Comparison of ENCODE assay signal across 17 cellular contexts in genomic region chr9:114445616-114446015, GRCh38. TPM values are rescaled to one million over a fixed set of nuclear protein-coding genes. Genes with fewer than 3 reads are reported as not detected.
A peak's percentile ranks its signal among the peaks of the same experiment; 100 is the strongest.
DNase-seq lines count a peak whose midpoint lies in the region; TF ChIP-seq lines count a peak whose summit lies in the region.
"Had no signal": no experiment of that assay in that cellular context is flagged by ENCODE, and none has a peak within 500 bp of the region (broad histone marks: within the 10 kb centered on the region; RNA-seq: fewer than 3 reads in every experiment).

No MANE protein-coding gene starts in this region.

- peaks cover 17% of the 10 kb centered on the region for H3K4me1 Mint-ChIP-seq in MCF 10A (ENCODE audit: insufficient read depth, unreplicated experiment)

- in situ Hi-C loops in mammary epithelial cell (cut with MboI; ENCODE audit: low sequenced_read_pairs in 2 of 2) = no loop called here

- 98% methylated on average over 5 of the region's 5 CpGs for WGBS in mammary epithelial cell (ENCODE audit: low coverage, missing lambda C conversion rate)

- TF ChIP-seq CTCF in MCF 10A (IDR thresholded peaks at IDR 0.05; ENCODE audit: unreplicated experiment) (no peak), mammary epithelial cell (conservative IDR thresholded peaks at IDR 0.05 in 1 of 2, IDR thresholded peaks at IDR 0.05 in 1 of 2; ENCODE audit: extremely low read depth in 1 of 2, insufficient read depth in 1 of 2, low read depth in 1 of 2, low read length in 2 of 2) (no peak), osteoblast (IDR thresholded peaks at IDR 0.05; ENCODE audit: extremely low read depth, low read depth, low read length) (no peak), right atrium auricular region (IDR thresholded peaks at IDR 0.05) (no peak), tibial artery (IDR thresholded peaks at IDR 0.05) (no peak)

- H3K36me3 ChIP-seq in mammary epithelial cell (ENCODE audit: insufficient read depth, low read length) = no peaks in the 10 kb centered on the region
- no peaks in the 10 kb centered on the region for H3K36me3 ChIP-seq in osteoblast (ENCODE audit: insufficient read depth, low read length)
- H3K36me3 ChIP-seq in right atrium auricular region = no peaks in the 10 kb centered on the region
- H3K36me3 ChIP-seq in tibial artery = no peaks in the 10 kb centered on the region
- H3K36me3 ChIP-seq: BLaER1 had no signal

- BruUV-seq in MCF 10A (replicated peaks; lab: Mats Ljungman, UMichigan) (no TSS peak), mammary epithelial cell (replicated peaks; lab: Mats Ljungman, UMichigan) (no TSS peak)

- no peak overlapping the region for H3K9ac ChIP-seq in mammary epithelial cell (ENCODE audit: insufficient read depth, low read length)
- H3K9ac ChIP-seq: BLaER1, KMS-11 had no signal

- no peaks in the 10 kb centered on the region for H3K79me2 ChIP-seq in mammary epithelial cell (ENCODE audit: insufficient read depth, low read length)
- H3K79me2 ChIP-seq in osteoblast (ENCODE audit: insufficient read depth, low read length) = no peaks in the 10 kb centered on the region

- H3K4me3 ChIP-seq in mammary epithelial cell (replicated peaks in 1 of 3; ENCODE audit: insufficient read depth in 1 of 3, low read depth in 2 of 3, low read length in 3 of 3) (no peak overlapping the region), osteoblast (ENCODE audit: insufficient read depth, low read length) (no peak overlapping the region), right atrium auricular region (no peak overlapping the region), tibial artery (no peak overlapping the region)
- H3K4me3 ChIP-seq: BLaER1 had no signal

- no peak overlapping the region for H3K4me3 Mint-ChIP-seq in MCF 10A (ENCODE audit: unreplicated experiment)

- no peak overlapping the region for H3K27ac ChIP-seq in mammary epithelial cell (ENCODE audit: insufficient read depth, low read depth, low read length)
- H3K27ac ChIP-seq in cingulate gyrus (ENCODE audit: low read depth, low read length) = peak overlapping the region; percentile 2
- no peak overlapping the region for H3K27ac ChIP-seq in osteoblast (ENCODE audit: low read depth, low read length)
- no peak overlapping the region for H3K27ac ChIP-seq in right atrium auricular region
- no peak overlapping the region for H3K27ac ChIP-seq in tibial artery
- H3K27ac ChIP-seq: 22Rv1, BLaER1, KMS-11 had no signal

- POLR2A ChIA-PET in MCF 10A (lab: Yijun Ruan, JAX) = interaction anchor here (1.4 kb wide), 1 partner anchor 39 kb away, joined by 3 read pairs; no protein-coding TSS in a partner anchor

- H3K27me3 ChIP-seq in mammary epithelial cell (ENCODE audit: insufficient read depth, low read length) (peaks cover 6% of the 10 kb centered on the region), osteoblast (ENCODE audit: insufficient read depth, low read length) (peaks cover 8% of the 10 kb centered on the region), right atrium auricular region (no peaks in the 10 kb centered on the region), tibial artery (no peaks in the 10 kb centered on the region)
- H3K27me3 ChIP-seq: BLaER1 had no signal

- peak overlapping the region; percentile 75 for H3K27ac Mint-ChIP-seq in MCF 10A (ENCODE audit: low read depth, unreplicated experiment)

- TF ChIP-seq POLR2A in erythroblast (IDR thresholded peaks at IDR 0.05; ENCODE audit: low read length) = no peak

- no peaks in the 10 kb centered on the region for H3K9me3 Mint-ChIP-seq in MCF 10A (ENCODE audit: unreplicated experiment)

- DNase-seq in MCF 10A (ENCODE audit: unreplicated experiment) = no peak
- no peak for DNase-seq in mammary epithelial cell
- DNase-seq in osteoblast (ENCODE audit: insufficient read length, low spot score, missing footprints) = peak; percentile 87
- no peak for DNase-seq in right atrium auricular region (ENCODE audit: low spot score)
- DNase-seq in tibial artery = no peak
- no peak for DNase-seq in A172 (ENCODE audit: low spot score)
- DNase-seq in erythroblast (lab: John Stamatoyannopoulos, UW) = no peak
- DNase-seq: GF-D8, NCI-H1092, NCI-H2107, NCI-H2227 treated with DMSO at 0.1 percent for 48 hours, NCI-H524 treated with DMSO at 0.1 percent for 48 hours, Right ventricle myocardium superior had no signal

- peaks cover 4% of the 10 kb centered on the region for H3K4me1 ChIP-seq in mammary epithelial cell (ENCODE audit: insufficient read depth, low read length)
- peaks cover 27% of the 10 kb centered on the region for H3K4me1 ChIP-seq in osteoblast (ENCODE audit: insufficient read depth, low read length)
- H3K4me1 ChIP-seq in right atrium auricular region = no peaks in the 10 kb centered on the region
- H3K4me1 ChIP-seq in tibial artery = no peaks in the 10 kb centered on the region

- H3K9me3 ChIP-seq in mammary epithelial cell (replicated peaks; ENCODE audit: insufficient read depth, low read length) (no peaks in the 10 kb centered on the region), osteoblast (ENCODE audit: low read depth, low read length) (no peaks in the 10 kb centered on the region), right atrium auricular region (no peaks in the 10 kb centered on the region), tibial artery (no peaks in the 10 kb centered on the region)

- H4K20me1 ChIP-seq in mammary epithelial cell (ENCODE audit: insufficient read depth, low read length) (no peaks in the 10 kb centered on the region), osteoblast (ENCODE audit: insufficient read depth, low read length) (no peaks in the 10 kb centered on the region)
- H4K20me1 ChIP-seq: BLaER1 had no signal

- dilution Hi-C loops in mammary epithelial cell (cut with HindIII; ENCODE audit: low sequenced_read_pairs) = no loop called here

- peaks cover under 1% of the 10 kb centered on the region for H3K36me3 Mint-ChIP-seq in MCF 10A (ENCODE audit: insufficient read depth, unreplicated experiment)

- H2AFZ ChIP-seq in mammary epithelial cell (ENCODE audit: low read depth, low read length) (no peak overlapping the region), osteoblast (ENCODE audit: low read length) (no peak overlapping the region)

- no peaks in the 10 kb centered on the region for H3K27me3 Mint-ChIP-seq in MCF 10A (ENCODE audit: insufficient read depth, unreplicated experiment)

- CTCF ChIA-PET in MCF 10A (lab: Yijun Ruan, JAX) = interaction anchor here (1.6 to 2.0 kb wide), 2 partner anchors 11 to 62 kb away, joined by 3 to 9 read pairs; no protein-coding TSS in a partner anchor
- CTCF ChIA-PET in mammary epithelial cell (lab: Charles Lee; ENCODE audit: low non-redundant PET) = no interaction called here

- intact Hi-C loops in MCF 10A (cut with micrococcal nuclease) (no loop called here), mammary epithelial cell (cut with micrococcal nuclease) (no loop called here), tibial artery (cut with DNase I; ENCODE audit: low total_unique reads) (no loop called here)

- H3K4me2 ChIP-seq in mammary epithelial cell (ENCODE audit: insufficient read depth, low read depth, low read length) = no peak overlapping the region
- H3K4me2 ChIP-seq in osteoblast (ENCODE audit: insufficient read depth, low read length) = peak overlapping the region; percentile 51
- H3K4me2 ChIP-seq: BLaER1, KMS-11 had no signal

RNA-seq across cellular contexts. Expression of gene AKNA, which starts 57.8 kb away (rescaled TPM):
- total RNA-seq in MCF 10A (2022) (10.7 and 10.9 TPM in 2 replicates), mammary epithelial cell (1 to 10 TPM; 4.5 to 8.1 TPM), osteoblast (24.8 and 27.9 TPM in 2 replicates), right atrium auricular region (1 to 10 TPM; 3.1 to 7.8 TPM)
- 2.8 TPM for polyA plus RNA-seq in mammary epithelial cell
- 6.4 TPM for polyA minus RNA-seq in mammary epithelial cell
- total RNA-seq in A172 (2014; rRNA removed; shearing (Covaris generic)) = 3.1 and 3.5 TPM in 2 replicates

RNA-seq across cellular contexts. Expression of gene WHRN, which starts 59.7 kb away (rescaled TPM):
- total RNA-seq in MCF 10A (2022) = 9.4 and 12.8 TPM in 2 replicates
- total RNA-seq in mammary epithelial cell = 1 to 10 TPM; 3.2 to 9.7 TPM
- polyA plus RNA-seq in mammary epithelial cell = 1.9 TPM
- polyA minus RNA-seq in mammary epithelial cell = 5.3 TPM
- 2.2 and 2.7 TPM in 2 replicates for total RNA-seq in osteoblast
- total RNA-seq in right atrium auricular region = 1 to 10 TPM; 2.6 to 8.2 TPM
- 2.0 and 2.1 TPM in 2 replicates for total RNA-seq in A172 (2014; rRNA removed; shearing (Covaris generic))
